ENCODE assay signal across 13 cellular contexts in genomic region chr15:73078722-73079121, GRCh38. TPM values are rescaled to one million over a fixed set of nuclear protein-coding genes. Genes with fewer than 3 reads are reported as not detected.
DNase-seq lines count a peak whose midpoint lies in the region; ATAC-seq, FAIRE-seq and TF ChIP-seq lines count a peak whose summit lies in the region.
"Had no signal": no experiment of that assay in that cellular context is flagged by ENCODE, and none has a peak within 500 bp of the region (broad histone marks: within the 10 kb centered on the region; RNA-seq: fewer than 3 reads in every experiment).

No MANE protein-coding gene starts in this region.

- H3K4me3 ChIP-seq in esophagus muscularis mucosa (no peak overlapping the region), kidney (ENCODE audit: low read length in 2 of 2) (no peak overlapping the region)

- no peak overlapping the region for H3K9ac ChIP-seq in kidney (ENCODE audit: low read length in 2 of 2)

- TF ChIP-seq EP300 in esophagus muscularis mucosa (IDR thresholded peaks at IDR 0.05): no peak

- TF ChIP-seq CTCF in AG09319 (IDR thresholded peaks at IDR 0.05; ENCODE audit: low read depth, low read length) (no peak), esophagus muscularis mucosa (IDR thresholded peaks at IDR 0.05) (no peak), kidney (IDR thresholded peaks at IDR 0.05; ENCODE audit: borderline replicate concordance, extremely low read depth, insufficient read depth) (no peak)

- no peak for FAIRE-seq in kidney (lab: Jason Lieb, UNC)

- H3K9me3 ChIP-seq in esophagus muscularis mucosa: no peaks in the 10 kb centered on the region
- no peaks in the 10 kb centered on the region for H3K9me3 ChIP-seq in kidney (ENCODE audit: control insufficient read depth in 1 of 2, low read length in 2 of 2)

- no peak for TF ChIP-seq POLR2A in esophagus muscularis mucosa (IDR thresholded peaks at IDR 0.05; ENCODE audit: low read depth)

- ATAC-seq in GM21619 (IDR thresholded peaks at IDR 0.05; ENCODE audit: unreplicated experiment): no peak
- ATAC-seq: naive thymus-derived CD4-positive, alpha-beta T cell had no signal

- H3K36me3 ChIP-seq in esophagus muscularis mucosa (no peaks in the 10 kb centered on the region), kidney (ENCODE audit: control insufficient read depth in 1 of 2, insufficient read depth in 2 of 2, low read length in 2 of 2) (no peaks in the 10 kb centered on the region)

- no peaks in the 10 kb centered on the region for H3K27me3 ChIP-seq in esophagus muscularis mucosa

- H3K4me1 ChIP-seq in esophagus muscularis mucosa: peaks cover 8 to 73% (median 72%) of the 10 kb centered on the region in 4 donors
- H3K4me1 ChIP-seq in kidney (ENCODE audit: control insufficient read depth in 1 of 2, insufficient read depth in 1 of 2, low read depth in 1 of 2, low read length in 2 of 2): peaks cover 14 to 26% of the 10 kb centered on the region in 2 donors

- peak overlapping the region; percentile 12 for H3K27ac ChIP-seq in caudate nucleus (ENCODE audit: low read depth, low read length)
- H3K27ac ChIP-seq in esophagus muscularis mucosa (replicated peaks in 1 of 4): peak overlapping the region in 2 of 4 donors; percentile 6 to 52
- no peak overlapping the region for H3K27ac ChIP-seq in kidney (ENCODE audit: low read depth in 2 of 2, low read length in 2 of 2)

- intact Hi-C loops in esophagus muscularis mucosa (cut with DNase I): loop anchor here (2.0 kb wide), 1 partner anchor 26 kb away; the partner anchor contains the start of gene NEO1
- intact Hi-C loops in kidney (cut with DNase I): no loop called here

- 69% methylated on average over 2 of the region's 2 CpGs for WGBS in esophagus muscularis mucosa

- peak; percentile 25 for DNase-seq in AG09319 (ENCODE audit: extremely low read depth, low read depth)
- peak; percentile 63 for DNase-seq in LoVo (ENCODE audit: low spot score)
- DNase-seq in caudate nucleus (lab: John Stamatoyannopoulos, UW): no peak
- peak; percentile 4 to 17 for DNase-seq in lung microvascular endothelial cell (ENCODE audit: low read depth in 2 of 2)
- DNase-seq in T-helper 1 cell: no peak
- no peak for DNase-seq in esophagus muscularis mucosa (ENCODE audit: extremely low spot score)
- DNase-seq in kidney: no peak
- DNase-seq: activated naive CD4-positive, alpha-beta T cell treated with Interleukin-2 at 50 U/mL for 16 hours; foreskin melanocyte; GOT3; naive thymus-derived CD4-positive, alpha-beta T cell; NCI-H446 treated with DMSO at 0.1 percent for 48 hours had no signal

RNA-seq across cellular contexts. Expression of gene NEO1, which starts 26.5 kb away (rescaled TPM):
- total RNA-seq in lung microvascular endothelial cell (2.2 and 44.6 TPM in 2 replicates), esophagus muscularis mucosa (10 to 100 TPM; 38.2 to 61.2 (median 53.5) TPM), kidney (43.3 TPM)
- polyA plus RNA-seq in kidney (ENCODE audit: insufficient read depth, low read depth, low replicate concordance): 12.4 TPM

Comparison
In these comparisons a context has a peak if more than half of its experiments do, and no peak if none do; other contexts are left out.
1. DNase-seq: peak in AG09319 (single experiment), LoVo (single experiment) and lung microvascular endothelial cell (2 of 2); none in caudate nucleus (0 of 61), T-helper 1 cell (0 of 5), esophagus muscularis mucosa (single experiment) and kidney (single experiment).